In the genomic region with DNA sequence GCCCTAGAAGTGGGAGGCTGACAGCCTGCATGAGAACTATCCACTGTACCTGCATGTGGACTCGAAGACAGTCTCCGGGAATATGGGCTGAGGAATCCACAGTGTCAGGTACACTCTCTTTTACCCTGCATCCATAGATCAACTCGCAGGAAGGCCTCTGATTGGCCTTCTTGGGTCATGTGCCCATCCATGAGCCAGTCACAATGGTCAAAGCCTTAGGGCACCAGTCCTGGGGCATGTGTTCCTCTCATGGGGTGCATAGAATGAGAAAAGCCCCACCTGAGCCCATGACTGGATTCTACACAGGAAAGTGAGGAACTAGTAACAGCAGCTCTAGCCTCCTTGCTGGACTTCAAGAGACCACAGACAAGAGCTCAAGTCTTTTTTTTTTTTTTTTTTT, we compare ENCODE assay signal across 26 cellular contexts. TPM values are rescaled to one million over a fixed set of nuclear protein-coding genes. Genes with fewer than 3 reads are reported as not detected.
DNase-seq lines count a peak whose midpoint lies in the region; ATAC-seq, FAIRE-seq and TF ChIP-seq lines count a peak whose summit lies in the region.
"Had no signal": no experiment of that assay in that cellular context is flagged by ENCODE, and none has a peak within 500 bp of the region (broad histone marks: within the 10 kb centered on the region; RNA-seq: fewer than 3 reads in every experiment).

No MANE protein-coding gene starts in this region.

- FAIRE-seq in K562 (lab: Jason Lieb, UNC) (no peak), HTR-8/SVneo (lab: Jason Lieb, UNC) (no peak)
- FAIRE-seq: D721Med had no signal

- TF ChIP-seq RAD21 in HCT116 (IDR thresholded peaks at IDR 0.05; ENCODE audit: low read depth) (no peak), K562 (CRISPR knock-in tag; conservative IDR thresholded peaks at IDR 0.05 in 1 of 2, IDR thresholded peaks at IDR 0.05 in 1 of 2) (no peak)

- RAD21 ChIA-PET in HCT116 (lab: Charles Lee; ENCODE audit: low non-redundant PET in 1 of 2, low total read pairs in 2 of 2, uncharacterized antibody in 2 of 2, unreplicated experiment in 2 of 2): no interaction called here

- H2AFZ ChIP-seq in HCT116 (ENCODE audit: low read depth, low read length, poor library complexity, severe bottlenecking): no peak overlapping the region
- no peak overlapping the region for H2AFZ ChIP-seq in K562 (ENCODE audit: low read depth, low read length)
- H2AFZ ChIP-seq: PC-9 had no signal

- CTCF ChIA-PET in HCT116 (lab: Charles Lee): no interaction called here
- CTCF ChIA-PET in K562 (lab: Yijun Ruan, JAX; ENCODE audit: low intra/inter-chr PET ratio): no interaction called here

- H3K4me1 ChIP-seq in HCT116 (ENCODE audit: control insufficient read depth in 1 of 2, insufficient read depth in 2 of 2, low read length in 2 of 2): no peaks in the 10 kb centered on the region
- peaks cover 3 to 5% of the 10 kb centered on the region in 2 experiments; a peak in 4 of 5 replicates for H3K4me1 ChIP-seq in K562 (replicated peaks in 1 of 2; ENCODE audit: control insufficient read depth in 2 of 2, insufficient read depth in 2 of 2, low read length in 2 of 2)
- H3K4me1 ChIP-seq: BE2C, HAP-1 had no signal

- peak; percentile 73 for ATAC-seq in HCT116
- ATAC-seq in K562: peak; percentile 83

- in situ Hi-C loops in K562 (cut with MboI): no loop called here

- H3K9me3 ChIP-seq in HCT116 (ENCODE audit: control insufficient read depth in 1 of 2, insufficient read depth in 1 of 2, low read depth in 1 of 2, low read length in 2 of 2) (no peaks in the 10 kb centered on the region), K562 (replicated peaks; ENCODE audit: control insufficient read depth, insufficient read depth, low read depth, low read length) (no peaks in the 10 kb centered on the region)
- H3K9me3 ChIP-seq: BE2C, HAP-1, MG63 had no signal

- intact Hi-C loops in HCT116 (cut with micrococcal nuclease): no loop called here
- intact Hi-C loops in K562 (cut with micrococcal nuclease): no loop called here
- intact Hi-C loops in posterior vena cava (cut with DNase I): no loop called here

- H3K79me2 ChIP-seq in HCT116 (ENCODE audit: insufficient read depth, low read length) (no peaks in the 10 kb centered on the region), K562 (ENCODE audit: control insufficient read depth, insufficient read depth, low read length) (no peaks in the 10 kb centered on the region)

- peaks cover 13% of the 10 kb centered on the region; the same call in 1 of the 2 replicates for H3K27me3 ChIP-seq in HCT116 (ENCODE audit: insufficient read depth, low read length)
- peaks cover 31 to 33% of the 10 kb centered on the region in 2 experiments for H3K27me3 ChIP-seq in K562 (ENCODE audit: control insufficient read depth in 2 of 2, insufficient read depth in 2 of 2, low read length in 2 of 2)
- H3K27me3 ChIP-seq: BE2C, MG63 had no signal

- BruUV-seq in HCT116 (replicated peaks; lab: Mats Ljungman, UMichigan) (no TSS peak), K562 (replicated peaks; lab: Mats Ljungman, UMichigan) (no TSS peak)

- no peak overlapping the region for H3K4me3 ChIP-seq in HCT116 (replicated peaks in 1 of 2; ENCODE audit: low read depth in 1 of 2, low read length in 2 of 2)
- H3K4me3 ChIP-seq in K562: no peak overlapping the region
- H3K4me3 ChIP-seq in coronary artery: no peak overlapping the region
- H3K4me3 ChIP-seq: HAP-1, MG63, PC-9 had no signal

- H3K27ac ChIP-seq in HCT116 (ENCODE audit: low read depth, low read length) (no peak overlapping the region), K562 (ENCODE audit: extremely low read depth, low read depth, low read length) (no peak overlapping the region), coronary artery (no peak overlapping the region)
- H3K27ac ChIP-seq: PC-9, RWPE1 had no signal

- H3K4me2 ChIP-seq in HCT116 (ENCODE audit: low read length): no peak overlapping the region
- no peak overlapping the region for H3K4me2 ChIP-seq in K562 (ENCODE audit: insufficient read depth, low read length)
- H3K4me2 ChIP-seq: PC-9 had no signal

- POLR2A ChIA-PET in HCT116 (lab: Charles Lee): no interaction called here
- POLR2A ChIA-PET in K562 (lab: Yijun Ruan, JAX): interaction anchor here (1.0 kb wide), 1 partner anchor 9 kb away, joined by 3 read pairs; no protein-coding TSS in a partner anchor

- H3K9ac ChIP-seq in HCT116 (ENCODE audit: low read length) (no peak overlapping the region), K562 (ENCODE audit: insufficient read depth in 1 of 2, low read depth in 2 of 2, low read length in 2 of 2) (no peak overlapping the region)

- H3K36me3 ChIP-seq in HCT116 (ENCODE audit: control insufficient read depth in 1 of 2, insufficient read depth in 2 of 2, low read length in 2 of 2): no peaks in the 10 kb centered on the region
- no peaks in the 10 kb centered on the region for H3K36me3 ChIP-seq in K562 (ENCODE audit: control insufficient read depth, insufficient read depth, low read length)
- H3K36me3 ChIP-seq: BE2C, HAP-1, MG63 had no signal

- no peak for TF ChIP-seq EP300 in K562 (IDR thresholded peaks at IDR 0.05; ENCODE audit: low read length)

- TF ChIP-seq CTCF in HCT116 (IDR thresholded peaks at IDR 0.05 in 2 of 3, conservative IDR thresholded peaks at IDR 0.05 in 1 of 3; ENCODE audit: borderline replicate concordance in 1 of 3, insufficient read depth in 1 of 3, low read depth in 2 of 3, low read length in 2 of 3) (no peak), K562 (IDR thresholded peaks at IDR 0.05 in 2 of 3, conservative IDR thresholded peaks at IDR 0.05 in 1 of 3; ENCODE audit: insufficient read depth in 2 of 3, low read depth in 1 of 3, low read length in 3 of 3) (no peak), coronary artery (IDR thresholded peaks at IDR 0.05) (no peak)

- 2% methylated on average over 3 of the region's 3 CpGs for WGBS in K562 (ENCODE audit: insufficient coverage, low coverage, missing lambda C conversion rate)

- TF ChIP-seq POLR2A in HCT116 (IDR thresholded peaks at IDR 0.05; ENCODE audit: borderline replicate concordance, extremely low read depth, insufficient read depth, insufficient read length) (no peak), K562 (conservative IDR thresholded peaks at IDR 0.05) (no peak)

- DNase-seq in HCT116 (ENCODE audit: low read depth, low spot score) (no peak), NAMALWA (ENCODE audit: low spot score) (peak; percentile 21), K562 (ENCODE audit: extremely low read depth in 1 of 4, low spot score in 3 of 4) (no peak), posterior vena cava (ENCODE audit: low spot score) (peak; percentile 24), coronary artery (ENCODE audit: low spot score) (no peak), HTR-8/SVneo (ENCODE audit: insufficient read length, low spot score) (no peak)
- DNase-seq in activated T-cell treated with anti-CD3 and anti-CD28 coated beads, Interleukin-2, amount 50 U/mL, for 48 hours: no peak
- DNase-seq: BE2C, DMS53, GF-D8, MG63, NCI-H1092, NCI-H1436, NCI-H187 treated with DMSO at 0.1 percent for 48 hours, NCI-H2107, NCI-H748 treated with DMSO at 0.1 percent for 48 hours, PC-9, SIG-M5 had no signal

- H3K9me1 ChIP-seq in K562 (ENCODE audit: control insufficient read depth, insufficient read depth, low read length): no peaks in the 10 kb centered on the region

- H3K9me2 ChIP-seq in HCT116 (ENCODE audit: insufficient read depth): no peaks in the 10 kb centered on the region

- H4K20me1 ChIP-seq in HCT116 (ENCODE audit: insufficient read depth): no peaks in the 10 kb centered on the region
- peaks cover 2% of the 10 kb centered on the region; the same call in 1 of the 2 replicates for H4K20me1 ChIP-seq in K562 (replicated peaks; ENCODE audit: control insufficient read depth, insufficient read depth, low read length)

RNA-seq across cellular contexts. Expression of a gene that starts 10.6 kb away (rescaled TPM):
- total RNA-seq in HCT116 (2021; ENCODE audit: unreplicated experiment) (not detected), K562 (2014; rRNA removed) (not detected in 2 replicates), K562 (2014; rRNA removed; fragmentation: Illumina TruSeq; extraction: Trizol) (not detected in 2 replicates), K562 (2015; rRNA removed; fragmentation: Illumina TruSeq; extraction: Trizol) (not detected in 2 replicates), K562 (2021) (not detected in 2 replicates), posterior vena cava (under 1 TPM in 1 of 2 donors, not detected in 1; 0.42 TPM)
- polyA plus RNA-seq in HCT116 (2012): not detected in 2 replicates
- not detected in 2 replicates for total RNA-seq in K562 (2011; cell fraction: chromatin; rRNA removed; ENCODE audit: low replicate concordance)
- not detected in 2 replicates for total RNA-seq in K562 (2011; cell fraction: nucleolus; rRNA removed)
- total RNA-seq in K562 (2011; cell fraction: nucleoplasm; rRNA removed): not detected in 2 replicates
- polyA plus RNA-seq in K562 (2011; rRNA removed) (not detected in 2 replicates), K562 (2014; fragmentation: Illumina TruSeq; extraction: Trizol) (not detected in 2 replicates), K562 (2014; fragmentation: Nextera tagmentation; extraction: Ambion mirVana) (not detected), K562 (2014; rRNA removed) (not detected in 2 replicates)
- not detected in 2 replicates for polyA plus RNA-seq in K562 (2011; cell fraction: cytosol; rRNA removed)
- not detected in 2 replicates for polyA plus RNA-seq in K562 (2011; cell fraction: nucleus; rRNA removed)
- polyA plus RNA-seq in K562 (2012): not detected in 2 replicates
- not detected in 2 replicates for polyA minus RNA-seq in K562 (2011; rRNA and poly(A)+ RNA removed)
- polyA minus RNA-seq in K562 (2011; cell fraction: cytosol; rRNA and poly(A)+ RNA removed): not detected in 2 replicates
- not detected in 2 replicates for polyA minus RNA-seq in K562 (2011; cell fraction: nucleus; rRNA and poly(A)+ RNA removed)
- total RNA-seq: A673; LHCN-M2; NCI-H460; PC-9; T-helper 1 cell treated with Interleukin-12 subunit alpha and Interleukin-12 subunit beta and Interleukin-4 antibody, amounts not matched to agents 30 ng/mL and 1 ng/mL, for 36 hours had no signal
- polyA plus RNA-seq: IgD-negative memory B cell had no signal

RNA-seq across cellular contexts. Expression of a gene that starts 13.8 kb away (rescaled TPM):
- total RNA-seq in HCT116 (2021; ENCODE audit: unreplicated experiment) (5.6 TPM), K562 (2014; rRNA removed) (0.49 and 0.50 TPM in 2 replicates), K562 (2014; rRNA removed; fragmentation: Illumina TruSeq; extraction: Trizol) (0.33 TPM in 1 of 2 replicates, not detected in the other), K562 (2015; rRNA removed; fragmentation: Illumina TruSeq; extraction: Trizol) (0.25 and 0.26 TPM in 2 replicates), K562 (2021) (0.29 and 0.38 TPM in 2 replicates), posterior vena cava (not detected)
- 2.5 and 3.7 TPM in 2 replicates for polyA plus RNA-seq in HCT116 (2012)
- 0.58 TPM in 1 of 2 replicates, not detected in the other for total RNA-seq in K562 (2011; cell fraction: chromatin; rRNA removed; ENCODE audit: low replicate concordance)
- total RNA-seq in K562 (2011; cell fraction: nucleolus; rRNA removed): 0.83 and 1.2 TPM in 2 replicates
- 0.51 and 1.5 TPM in 2 replicates for total RNA-seq in K562 (2011; cell fraction: nucleoplasm; rRNA removed)
- polyA plus RNA-seq in K562 (2011; rRNA removed) (0.57 and 0.59 TPM in 2 replicates), K562 (2014; fragmentation: Illumina TruSeq; extraction: Trizol) (0.13 and 0.17 TPM in 2 replicates), K562 (2014; fragmentation: Nextera tagmentation; extraction: Ambion mirVana) (under 1 TPM; 0.08 TPM), K562 (2014; rRNA removed) (0.28 and 0.53 TPM in 2 replicates)
- 0.46 and 0.61 TPM in 2 replicates for polyA plus RNA-seq in K562 (2011; cell fraction: cytosol; rRNA removed)
- 0.75 and 1.8 TPM in 2 replicates for polyA plus RNA-seq in K562 (2011; cell fraction: nucleus; rRNA removed)
- polyA plus RNA-seq in K562 (2012): 0.23 and 0.25 TPM in 2 replicates
- polyA minus RNA-seq in K562 (2011; rRNA and poly(A)+ RNA removed): not detected in 2 replicates
- polyA minus RNA-seq in K562 (2011; cell fraction: cytosol; rRNA and poly(A)+ RNA removed): not detected in 2 replicates
- polyA minus RNA-seq in K562 (2011; cell fraction: nucleus; rRNA and poly(A)+ RNA removed): not detected in 2 replicates
- total RNA-seq: A673; NCI-H460; PC-9; T-helper 1 cell treated with Interleukin-12 subunit alpha and Interleukin-12 subunit beta and Interleukin-4 antibody, amounts not matched to agents 30 ng/mL and 1 ng/mL, for 36 hours had no signal
- polyA plus RNA-seq: IgD-negative memory B cell had no signal

RNA-seq across cellular contexts. Expression of a gene that starts 15.6 kb away (rescaled TPM):
- total RNA-seq in HCT116 (2021; ENCODE audit: unreplicated experiment) (3.0 TPM), K562 (2014; rRNA removed) (0.82 and 0.90 TPM in 2 replicates), K562 (2014; rRNA removed; fragmentation: Illumina TruSeq; extraction: Trizol) (0.65 and 0.67 TPM in 2 replicates), K562 (2015; rRNA removed; fragmentation: Illumina TruSeq; extraction: Trizol) (1.8 and 1.9 TPM in 2 replicates), K562 (2021) (1.4 and 1.5 TPM in 2 replicates), posterior vena cava (under 1 TPM; 0.52 to 0.83 TPM)
- polyA plus RNA-seq in HCT116 (2012): 0.55 and 1.1 TPM in 2 replicates
- 4.6 and 11.8 TPM in 2 replicates for total RNA-seq in K562 (2011; cell fraction: chromatin; rRNA removed; ENCODE audit: low replicate concordance)
- total RNA-seq in K562 (2011; cell fraction: nucleolus; rRNA removed): 5.3 and 6.8 TPM in 2 replicates
- 6.5 and 9.2 TPM in 2 replicates for total RNA-seq in K562 (2011; cell fraction: nucleoplasm; rRNA removed)
- polyA plus RNA-seq in K562 (2011; rRNA removed) (0.81 and 1.3 TPM in 2 replicates), K562 (2014; fragmentation: Illumina TruSeq; extraction: Trizol) (0.67 and 0.79 TPM in 2 replicates), K562 (2014; fragmentation: Nextera tagmentation; extraction: Ambion mirVana) (under 1 TPM; 0.35 to 0.42 TPM), K562 (2014; rRNA removed) (1.7 and 2.3 TPM in 2 replicates)
- 1.1 TPM in 2 replicates for polyA plus RNA-seq in K562 (2011; cell fraction: cytosol; rRNA removed)
- polyA plus RNA-seq in K562 (2011; cell fraction: nucleus; rRNA removed): 4.6 and 8.1 TPM in 2 replicates
- polyA plus RNA-seq in K562 (2012): 0.70 and 1.3 TPM in 2 replicates
- 0.63 and 0.90 TPM in 2 replicates for polyA minus RNA-seq in K562 (2011; rRNA and poly(A)+ RNA removed)
- not detected in 2 replicates for polyA minus RNA-seq in K562 (2011; cell fraction: cytosol; rRNA and poly(A)+ RNA removed)
- polyA minus RNA-seq in K562 (2011; cell fraction: nucleus; rRNA and poly(A)+ RNA removed): 2.2 and 3.6 TPM in 2 replicates

Comparison
In these comparisons a context has a peak if more than half of its experiments do, and no peak if none do; other contexts are left out.
1. DNase-seq: peak in NAMALWA (single experiment) and posterior vena cava (single experiment); none in HCT116 (single experiment), K562 (0 of 4), coronary artery (single experiment), activated T-cell treated with anti-CD3 and anti-CD28 coated beads, Interleukin-2, amount 50 U/mL, for 48 hours (0 of 2) and HTR-8/SVneo (single experiment).